ENCODE assay signal across 1 cellular context in genomic region chr20:34023937-34024732, GRCh38.
TF ChIP-seq lines count a peak whose summit lies in the region.

No MANE protein-coding gene starts in this region.

TF ChIP-seq in IMR-90, 13 proteins besides CTCF, POLR2A, EP300 and RAD21 (continued from another document):
- no peak for TF ChIP-seq USF2 (IDR thresholded peaks at IDR 0.05; ENCODE audit: low read depth, low read length)
